Comparison of ENCODE assay signal across 8 cellular contexts in genomic region chr6:30614843-30615218, GRCh38. TPM values are rescaled to one million over a fixed set of nuclear protein-coding genes. Genes with fewer than 3 reads are reported as not detected.
DNase-seq lines count a peak whose midpoint lies in the region; ATAC-seq, FAIRE-seq and TF ChIP-seq lines count a peak whose summit lies in the region.

No MANE protein-coding gene starts in this region.

- H3K27me3 Mint-ChIP-seq in T-cell (peaks cover 0 to 2% of the 10 kb centered on the region in 2 donors), type B pancreatic cell (peaks cover 21% of the 10 kb centered on the region)

- peaks cover 14 to 66% (median 61%) of the 10 kb centered on the region in 9 donors for H3K4me1 ChIP-seq in heart right ventricle

- peak; percentile 98 for FAIRE-seq in G401.6 (lab: Jason Lieb, UNC)

- WGBS in heart right ventricle, 2 donors = 0% methylated on average over 6 of the region's 6 CpGs

- peaks cover 36% of the 10 kb centered on the region for H3K36me3 Mint-ChIP-seq in T-cell
- peaks cover 30% of the 10 kb centered on the region for H3K36me3 Mint-ChIP-seq in type B pancreatic cell

- TF ChIP-seq CTCF in heart right ventricle (IDR thresholded peaks at IDR 0.05) = no peak
- no peak for TF ChIP-seq CTCF in type B pancreatic cell (conservative IDR thresholded peaks at IDR 0.05)

- peak overlapping the region; percentile 57 to 94 (median 76) for H3K4me3 ChIP-seq in heart right ventricle

- H3K4me1 Mint-ChIP-seq in T-cell (peaks cover 63 to 67% (median 64%) of the 10 kb centered on the region in 3 donors), type B pancreatic cell (ENCODE audit: unreplicated experiment) (peaks cover 43% of the 10 kb centered on the region)

- peak; percentile 52 for ATAC-seq in HG02610 (IDR thresholded peaks at IDR 0.05; ENCODE audit: unreplicated experiment)
- peak; percentile 58 to 63 (median 59) for ATAC-seq in T-cell (replicated peaks in 1 of 4)
- ATAC-seq in heart right ventricle = peak; percentile 73 to 82 (median 77)

- H3K36me3 ChIP-seq in heart right ventricle = peaks cover 4 to 45% (median 14%) of the 10 kb centered on the region in 9 donors

- H3K9me3 ChIP-seq in heart right ventricle = no peaks in the 10 kb centered on the region

- CTCF ChIA-PET in T-cell (lab: Charles Lee) = interaction anchor here in 1 of 2 donors (0.5 to 4.2 kb wide), 20 partner anchors 8 to 1248 kb away, joined by 3 to 23 read pairs (median 3); partner anchors contain the start of genes ABCF1, MDC1 and PRR3

- POLR2A ChIA-PET in T-cell (lab: Charles Lee) = interaction anchor here (0.5 to 3.1 kb wide), 41 partner anchors 10 to 1225 kb away, joined by 3 to 30 read pairs (median 5); partner anchors contain the start of genes ABCF1 (in 1 of the 2), MDC1 (in 1 of the 2) and PRR3 (in 1 of the 2)

- intact Hi-C loops in heart right ventricle (cut with DNase I) = loop anchor here in 3 of 10 donors (5.0 kb wide), 3 partner anchors 72 to 127 kb away; partner anchors contain the start of genes FLOT1 (in 1 of the 3), IER3 (in 1 of the 3), PPP1R18 (in 1 of the 3) and TUBB (in 1 of the 3)

- peak overlapping the region; percentile 100 for H3K27ac Mint-ChIP-seq in T-cell
- H3K27ac Mint-ChIP-seq in type B pancreatic cell = peak overlapping the region; percentile 100

- H3K27ac ChIP-seq in heart right ventricle = peak overlapping the region; percentile 80 to 98 (median 93)

- H3K27me3 ChIP-seq in heart right ventricle = no peaks in the 10 kb centered on the region

- H3K4me3 Mint-ChIP-seq in T-cell (peak overlapping the region; percentile 93 to 100 (median 98)), type B pancreatic cell (peak overlapping the region; percentile 95)

- DNase-seq in NCI-H146 treated with DMSO at 0.1 percent for 48 hours (lab: John Stamatoyannopoulos, UW; ENCODE audit: unreplicated experiment) = peak; percentile 96
- DNase-seq in T-cell = peak; percentile 56 to 94 (median 88)
- peak; percentile 91 for DNase-seq in amniotic stem cell (lab: John Stamatoyannopoulos, UW)
- DNase-seq in heart right ventricle = peak; percentile 56 to 95
- DNase-seq in pons (ENCODE audit: low spot score) = peak; percentile 100
- DNase-seq in type B pancreatic cell (ENCODE audit: extremely low spot score, unreplicated experiment) = peak; percentile 80

- no peaks in the 10 kb centered on the region for H3K9me3 Mint-ChIP-seq in T-cell
- H3K9me3 Mint-ChIP-seq in type B pancreatic cell = no peaks in the 10 kb centered on the region

RNA-seq across cellular contexts. Expression of gene PPP1R10, which starts 2.2 kb away (rescaled TPM):
- total RNA-seq in T-cell (100 to 1,000 TPM; 104 to 170 (median 163) TPM), heart right ventricle (10 to 100 TPM; 24.9 to 51.1 (median 33.1) TPM), type B pancreatic cell (ENCODE audit: low replicate concordance) (84.3 and 116 TPM in 2 replicates)
- 10 to 100 TPM in 1 of 2 donors, 1 to 10 TPM in 1; 7.8 to 17.0 TPM for polyA plus RNA-seq in heart right ventricle

RNA-seq across cellular contexts. Expression of gene MRPS18B, which starts 2.8 kb away (rescaled TPM):
- total RNA-seq in T-cell = 10 to 100 TPM; 20.7 to 55.5 (median 50.2) TPM
- total RNA-seq in heart right ventricle = 100 to 1,000 TPM; 106 to 144 (median 127) TPM
- 100 to 1,000 TPM in 1 of 2 donors, 10 to 100 TPM in 1; 48.4 to 169 TPM for polyA plus RNA-seq in heart right ventricle
- total RNA-seq in type B pancreatic cell (ENCODE audit: low replicate concordance) = 39.8 and 45.3 TPM in 2 replicates

RNA-seq across cellular contexts. Expression of gene ATAT1, which starts 11.8 kb away (rescaled TPM):
- total RNA-seq in T-cell (10 to 100 TPM in 4 of 5 donors, 1 to 10 TPM in 1; 6.9 to 11.8 (median 10.4) TPM), heart right ventricle (1 to 10 TPM; 1.8 to 4.6 (median 2.8) TPM), type B pancreatic cell (ENCODE audit: low replicate concordance) (23.1 and 47.0 TPM in 2 replicates)
- 1 to 10 TPM; 3.2 to 4.5 TPM for polyA plus RNA-seq in heart right ventricle

RNA-seq across cellular contexts. Expression of gene C6orf136, which starts 32.1 kb away (rescaled TPM):
- 10 to 100 TPM; 24.5 to 39.8 (median 31.4) TPM for total RNA-seq in T-cell
- 10 to 100 TPM; 39.8 to 77.4 (median 53.3) TPM for total RNA-seq in heart right ventricle
- polyA plus RNA-seq in heart right ventricle = 100 to 1,000 TPM in 1 of 2 donors, 10 to 100 TPM in 1; 42.4 to 134 TPM
- 16.0 and 27.1 TPM in 2 replicates for total RNA-seq in type B pancreatic cell (ENCODE audit: low replicate concordance)

RNA-seq across cellular contexts. Expression of gene ABCF1, which starts 43.6 kb away (rescaled TPM):
- total RNA-seq in T-cell (10 to 100 TPM; 61.1 to 89.9 (median 73.8) TPM), heart right ventricle (10 to 100 TPM; 37.1 to 49.1 (median 42.1) TPM), type B pancreatic cell (ENCODE audit: low replicate concordance) (64.2 and 69.2 TPM in 2 replicates)
- polyA plus RNA-seq in heart right ventricle = 10 to 100 TPM; 32.6 to 36.6 TPM

Comparison
In these comparisons a context has a peak if more than half of its experiments do, and no peak if none do; other contexts are left out.
1. Peak in every context shown above with its lines: DNase-seq, ATAC-seq, H3K4me3 ChIP-seq and H3K27ac ChIP-seq.